9 cellular contexts compared by ENCODE assay signal in genomic region chr12:118035194-118036041, GRCh38. TPM values are rescaled to one million over a fixed set of nuclear protein-coding genes. Genes with fewer than 3 reads are reported as not detected.
A peak's percentile ranks its signal among the peaks of the same experiment; 100 is the strongest.
DNase-seq lines count a peak whose midpoint lies in the region; ATAC-seq and TF ChIP-seq lines count a peak whose summit lies in the region.
"Had no signal": no experiment of that assay in that cellular context is flagged by ENCODE, and none has a peak within 500 bp of the region (broad histone marks: within the 10 kb centered on the region; RNA-seq: fewer than 3 reads in every experiment).

No MANE protein-coding gene starts in this region.

- H3K36me3 ChIP-seq in osteoblast (ENCODE audit: insufficient read depth, low read length): peaks cover 93% of the 10 kb centered on the region

- ATAC-seq in GM18909 (IDR thresholded peaks at IDR 0.05; ENCODE audit: poor library complexity, unreplicated experiment): peak; percentile 85
- peak; percentile 77 for ATAC-seq in HG03064 (IDR thresholded peaks at IDR 0.05; ENCODE audit: low read depth, unreplicated experiment)
- ATAC-seq in T-cell (replicated peaks in 1 of 4): no peak
- peak; percentile 50 for ATAC-seq in left ventricle myocardium superior

- peaks cover 0 to 15% (median 6%) of the 10 kb centered on the region in 3 donors for H3K4me1 Mint-ChIP-seq in T-cell

- no peaks in the 10 kb centered on the region for H3K27me3 ChIP-seq in osteoblast (ENCODE audit: insufficient read depth, low read length)

- peaks cover 13% of the 10 kb centered on the region for H3K79me2 ChIP-seq in osteoblast (ENCODE audit: insufficient read depth, low read length)

- no peaks in the 10 kb centered on the region for H3K9me3 Mint-ChIP-seq in T-cell

- no peaks in the 10 kb centered on the region for H3K9me3 ChIP-seq in osteoblast (ENCODE audit: low read depth, low read length)
- H3K9me3 ChIP-seq: lower lobe of right lung had no signal

- H4K20me1 ChIP-seq in osteoblast (ENCODE audit: insufficient read depth, low read length): peaks cover 15% of the 10 kb centered on the region

- H3K4me2 ChIP-seq in osteoblast (ENCODE audit: insufficient read depth, low read length): no peak overlapping the region

- no peak overlapping the region for H3K27ac ChIP-seq in osteoblast (ENCODE audit: low read depth, low read length)
- H3K27ac ChIP-seq: lower lobe of right lung had no signal

- intact Hi-C loops in left ventricle myocardium superior (cut with micrococcal nuclease): no loop called here

- H2AFZ ChIP-seq in osteoblast (ENCODE audit: low read length): no peak overlapping the region

- H3K27me3 Mint-ChIP-seq in T-cell: no peaks in the 10 kb centered on the region

- H3K4me3 ChIP-seq in osteoblast (ENCODE audit: insufficient read depth, low read length): no peak overlapping the region
- H3K4me3 ChIP-seq: lower lobe of right lung had no signal

- peaks cover 48% of the 10 kb centered on the region for H3K36me3 Mint-ChIP-seq in T-cell

- H3K4me1 ChIP-seq in osteoblast (ENCODE audit: insufficient read depth, low read length): peaks cover 4% of the 10 kb centered on the region

- DNase-seq in DMS53 treated with DMSO at 0.1 percent for 48 hours (lab: John Stamatoyannopoulos, UW; ENCODE audit: unreplicated experiment): peak; percentile 10
- no peak for DNase-seq in T-cell
- DNase-seq in left ventricle myocardium superior: no peak
- no peak for DNase-seq in GM19238 (ENCODE audit: insufficient read length, low spot score)
- DNase-seq in T-helper 9 cell: no peak
- DNase-seq in osteoblast (ENCODE audit: insufficient read length, low spot score, missing footprints): no peak
- DNase-seq: lower lobe of right lung had no signal

- peak overlapping the region; percentile 68 to 70 for H3K27ac Mint-ChIP-seq in T-cell

- TF ChIP-seq CTCF in osteoblast (IDR thresholded peaks at IDR 0.05; ENCODE audit: extremely low read depth, low read depth, low read length): no peak

- CTCF ChIA-PET in T-cell (lab: Charles Lee): interaction anchor here (0.6 to 1.0 kb wide), 3 partner anchors 29 to 179 kb away, joined by 3 to 4 read pairs (median 3); no protein-coding TSS in a partner anchor

- POLR2A ChIA-PET in T-cell (lab: Charles Lee): interaction anchor here in 1 of 2 donors (0.6 kb wide), 1 partner anchor 290 kb away, joined by 3 read pairs; no protein-coding TSS in a partner anchor

- H3K4me3 Mint-ChIP-seq in T-cell: no peak overlapping the region

RNA-seq across cellular contexts. Expression of gene RFC5, which starts 18.9 kb away (rescaled TPM):
- total RNA-seq in T-cell (10 to 100 TPM; 12.4 to 16.3 (median 13.5) TPM), left ventricle myocardium superior (5.2 TPM), osteoblast (8.3 and 10.0 TPM in 2 replicates)

RNA-seq across cellular contexts. Expression of gene WSB2, which starts 25.6 kb away (rescaled TPM):
- total RNA-seq in T-cell (10 to 100 TPM; 19.6 to 33.7 (median 25.8) TPM), left ventricle myocardium superior (103 TPM), osteoblast (97.2 and 119 TPM in 2 replicates)

Comparison
In these comparisons a context has a peak if more than half of its experiments do, and no peak if none do; other contexts are left out.
1. ATAC-seq: peak in GM18909 (single experiment), HG03064 (single experiment) and left ventricle myocardium superior (single experiment); none in T-cell (0 of 4).